In the genomic region with DNA sequence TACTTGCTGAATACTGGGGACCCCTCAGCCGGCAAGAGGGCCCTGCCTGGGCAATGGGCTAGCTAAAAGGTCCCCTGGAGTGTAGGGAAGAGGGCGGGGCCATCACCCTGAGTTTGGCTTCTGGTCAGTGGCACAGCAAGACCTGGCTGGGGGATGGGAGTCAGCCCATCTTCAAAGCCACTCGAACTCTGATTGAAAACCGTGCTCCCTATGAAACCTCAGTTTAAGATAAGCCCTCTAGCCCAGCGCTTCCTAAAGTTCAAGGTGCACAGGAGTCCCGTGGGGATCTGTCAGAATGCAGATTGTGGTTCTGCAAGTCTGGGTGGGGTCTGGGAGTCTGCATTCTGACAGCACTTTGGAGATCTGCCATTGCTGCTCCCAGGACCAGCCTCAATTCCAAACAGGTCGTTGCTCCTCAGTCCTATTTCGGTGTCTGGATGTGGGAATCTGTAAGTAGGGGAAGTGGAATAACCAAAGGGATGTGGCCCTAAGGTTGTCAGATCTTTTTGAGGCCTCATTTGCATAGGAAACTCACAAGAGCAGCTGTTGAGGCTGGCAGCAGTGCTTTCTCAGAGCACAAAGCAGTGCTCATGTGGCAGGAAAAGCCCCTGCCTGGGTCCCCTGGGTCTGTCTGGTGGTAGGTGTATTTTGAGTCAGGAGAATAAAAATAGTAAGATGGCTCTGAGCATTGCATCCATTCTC, we compare ENCODE assay signal across 11 cellular contexts.
DNase-seq lines count a peak whose midpoint lies in the region; ATAC-seq, FAIRE-seq and TF ChIP-seq lines count a peak whose summit lies in the region.
"Had no signal": no experiment of that assay in that cellular context is flagged by ENCODE, and none has a peak within 500 bp of the region (broad histone marks: within the 10 kb centered on the region; RNA-seq: fewer than 3 reads in every experiment).

No MANE protein-coding gene starts in this region.

- H3K9me3 ChIP-seq in HAP-1: no peaks in the 10 kb centered on the region

- in situ Hi-C loops in HAP-1 (cut with MboI; ENCODE audit: low sequenced_read_pairs): no loop called here

- no peak overlapping the region for H3K4me3 ChIP-seq in HAP-1

- peak; percentile 70 for FAIRE-seq in GM12892 (lab: Jason Lieb, UNC)
- FAIRE-seq: bronchial epithelial cell had no signal

- no peaks in the 10 kb centered on the region for H3K36me3 ChIP-seq in HAP-1 (replicated peaks)

- H3K4me1 ChIP-seq in HAP-1: no peaks in the 10 kb centered on the region; the same call in 1 of the 2 replicates

- TF ChIP-seq POLR2A in GM12892 (IDR thresholded peaks at IDR 0.05; ENCODE audit: low read depth, low read length): no peak

- no peaks in the 10 kb centered on the region for H3K27me3 ChIP-seq in HAP-1 (ENCODE audit: low read depth)

- ATAC-seq in GM19455 (IDR thresholded peaks at IDR 0.05; ENCODE audit: unreplicated experiment): peak; percentile 96
- ATAC-seq in HG02973 (IDR thresholded peaks at IDR 0.05; ENCODE audit: unreplicated experiment): peak; percentile 86
- ATAC-seq: activated CD8-positive, alpha-beta memory T cell treated with anti-CD3 and anti-CD28 coated beads, Interleukin-2, amount 10 ng/mL, durations not matched to agents 7 days and 5 days had no signal

- no peak for DNase-seq in GM12892 (ENCODE audit: insufficient read length)
- DNase-seq in NCI-H1694 treated with DMSO at 0.1 percent for 48 hours (lab: John Stamatoyannopoulos, UW): peak; percentile 35
- DNase-seq in cerebellar nuclear complex (lab: John Stamatoyannopoulos, UW): no peak
- DNase-seq in stimulated activated CD4-positive, alpha-beta T cell treated with anti-CD3 and anti-CD28 coated beads, Interleukin-15, amount 100 ng/mL, for 24 hours: no peak
- DNase-seq in HAP-1 (ENCODE audit: low spot score in 2 of 2): no peak
- no peak for DNase-seq in cortex of kidney (lab: John Stamatoyannopoulos, UW)
- DNase-seq: activated CD8-positive, alpha-beta memory T cell treated with anti-CD3 and anti-CD28 coated beads, Interleukin-2, amount 10 ng/mL, durations not matched to agents 7 days and 5 days; MV-4-11 had no signal
